ENCODE assay signal across 8 cellular contexts in genomic region chr10:58781873-58782488, GRCh38.
DNase-seq lines count a peak whose midpoint lies in the region; TF ChIP-seq lines count a peak whose summit lies in the region.

No MANE protein-coding gene starts in this region.

- H3K9me3 ChIP-seq in ascending aorta, result no peaks in the 10 kb centered on the region
- no peaks in the 10 kb centered on the region for H3K9me3 ChIP-seq in thyroid gland

- H3K4me3 Mint-ChIP-seq in immature natural killer cell, result no peak overlapping the region

- H3K27ac ChIP-seq in ascending aorta (no peak overlapping the region), thyroid gland (no peak overlapping the region)

- H3K36me3 ChIP-seq in ascending aorta, result no peaks in the 10 kb centered on the region
- no peaks in the 10 kb centered on the region for H3K36me3 ChIP-seq in thyroid gland

- no peaks in the 10 kb centered on the region for H3K27me3 Mint-ChIP-seq in immature natural killer cell (ENCODE audit: low read depth in 3 of 3)

- 20 to 23% methylated on average over 5 of the region's 5 CpGs for WGBS in thyroid gland, 2 donors

- H3K27me3 ChIP-seq in ascending aorta, result no peaks in the 10 kb centered on the region
- H3K27me3 ChIP-seq in thyroid gland, result no peaks in the 10 kb centered on the region

- no peaks in the 10 kb centered on the region for H3K36me3 Mint-ChIP-seq in immature natural killer cell

- intact Hi-C loops in ascending aorta (cut with DNase I), result loop anchor here (5.0 to 10.0 kb wide), 6 partner anchors 170 to 1263 kb away; no protein-coding TSS in a partner anchor
- intact Hi-C loops in thyroid gland (cut with DNase I), result loop anchor here (10.0 kb wide), 2 partner anchors 173 to 453 kb away; no protein-coding TSS in a partner anchor

- no peak overlapping the region for H3K27ac Mint-ChIP-seq in immature natural killer cell

- H3K4me3 ChIP-seq in ascending aorta (no peak overlapping the region), thyroid gland (replicated peaks in 1 of 3) (no peak overlapping the region)

- no peaks in the 10 kb centered on the region for H3K4me1 Mint-ChIP-seq in immature natural killer cell

- H3K4me1 ChIP-seq in ascending aorta (peaks cover 0 to 4% of the 10 kb centered on the region in 2 donors), thyroid gland (no peaks in the 10 kb centered on the region)

- H3K9me3 Mint-ChIP-seq in immature natural killer cell, result no peaks in the 10 kb centered on the region

- DNase-seq in COR-L47 (lab: John Stamatoyannopoulos, UW) (peak; percentile 53), GM19240 (ENCODE audit: insufficient read length, low spot score) (peak; percentile 1), NAMALWA (ENCODE audit: low spot score) (peak; percentile 73), ascending aorta (ENCODE audit: low spot score in 2 of 2) (no peak), immature natural killer cell (peak; percentile 2 to 19 (median 3)), thyroid gland (no peak)
- no peak for DNase-seq in activated CD4-positive, alpha-beta T cell treated with anti-CD3 and anti-CD28 coated beads, Interleukin-2, amount 50 U/mL, for 48 hours
- no peak for DNase-seq in activated naive CD4-positive, alpha-beta T cell (lab: John Stamatoyannopoulos, UW)

- TF ChIP-seq POLR2A in thyroid gland (IDR thresholded peaks at IDR 0.05), result no peak

- TF ChIP-seq CTCF in ascending aorta (IDR thresholded peaks at IDR 0.05), result peak; percentile 34 to 70 (median 58)
- TF ChIP-seq CTCF in thyroid gland (IDR thresholded peaks at IDR 0.05), result peak in 5 of 6 experiments; percentile 33 to 80 (median 57)

Comparison
In these comparisons a context has a peak if more than half of its experiments do, and no peak if none do; other contexts are left out.
1. DNase-seq: peak in COR-L47 (single experiment), GM19240 (single experiment), NAMALWA (single experiment) and immature natural killer cell (3 of 3); none in ascending aorta (0 of 2), thyroid gland (0 of 2), activated CD4-positive, alpha-beta T cell treated with anti-CD3 and anti-CD28 coated beads, Interleukin-2, amount 50 U/mL, for 48 hours (0 of 2) and activated naive CD4-positive, alpha-beta T cell (0 of 4).